Comparison of ENCODE assay signal across 8 cellular contexts in the genomic region with DNA sequence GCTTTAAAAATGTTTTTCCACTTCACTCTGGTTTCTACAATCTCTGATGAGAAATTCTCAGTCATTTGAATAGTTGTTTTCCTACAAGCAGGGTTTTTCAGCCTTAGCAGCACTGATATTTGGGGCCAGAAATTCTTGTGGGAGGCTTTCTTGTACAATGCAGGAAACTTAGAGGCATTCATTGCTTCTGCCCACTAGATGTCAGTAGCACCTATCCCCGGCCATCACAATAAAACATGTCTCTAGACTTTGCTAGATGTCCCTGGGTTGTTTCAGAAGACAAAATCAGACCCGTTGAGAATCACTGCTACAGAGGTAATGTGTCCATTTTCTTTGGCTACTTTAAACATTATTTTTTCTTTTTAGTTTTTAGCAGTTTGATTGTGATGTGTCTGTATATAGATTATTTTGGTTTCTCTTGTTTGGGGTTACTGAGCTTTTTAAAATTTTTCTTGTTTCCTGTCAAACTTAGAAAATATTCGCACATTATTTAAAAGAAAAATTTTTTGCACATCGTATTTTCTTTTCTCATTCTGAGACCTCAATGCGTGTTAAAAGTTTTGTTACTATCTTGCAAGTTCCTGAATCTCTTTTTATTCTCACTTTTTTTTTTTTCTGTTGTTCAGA.
A peak's percentile ranks its signal among the peaks of the same experiment; 100 is the strongest.
DNase-seq lines count a peak whose midpoint lies in the region; ATAC-seq and TF ChIP-seq lines count a peak whose summit lies in the region.

No MANE protein-coding gene starts in this region.

- POLR2A ChIA-PET in OCI-LY7 (lab: Charles Lee), result interaction anchor here (0.8 kb wide), 1 partner anchor 43 kb away, joined by 4 read pairs; no protein-coding TSS in a partner anchor
- POLR2A ChIA-PET in CD4-positive, alpha-beta T cell (lab: Charles Lee), result no interaction called here

- no peaks in the 10 kb centered on the region for H3K9me3 Mint-ChIP-seq in effector memory CD8-positive, alpha-beta T cell
- H3K9me3 Mint-ChIP-seq in CD4-positive, alpha-beta T cell, result no peaks in the 10 kb centered on the region

- no peak overlapping the region for H3K4me3 Mint-ChIP-seq in effector memory CD8-positive, alpha-beta T cell
- no peak overlapping the region for H3K4me3 Mint-ChIP-seq in CD4-positive, alpha-beta T cell

- H3K9me2 ChIP-seq in OCI-LY7 (ENCODE audit: insufficient read depth, low read length), result no peaks in the 10 kb centered on the region

- TF ChIP-seq CTCF in 22Rv1 (IDR thresholded peaks at IDR 0.05) (peak; percentile 92), OCI-LY7 (conservative IDR thresholded peaks at IDR 0.05; ENCODE audit: low read length) (peak; percentile 81), mucosa of descending colon (IDR thresholded peaks at IDR 0.05) (peak; percentile 35)
- no peak for TF ChIP-seq CTCF in CD4-positive, alpha-beta T cell (IDR thresholded peaks at IDR 0.05)

- no peaks in the 10 kb centered on the region for H4K20me1 ChIP-seq in OCI-LY7 (ENCODE audit: insufficient read depth, low read length)

- H3K4me3 ChIP-seq in OCI-LY7 (ENCODE audit: low read depth, low read length, poor library complexity, severe bottlenecking) (no peak overlapping the region), mucosa of descending colon (no peak overlapping the region)

- no peaks in the 10 kb centered on the region for H3K79me2 ChIP-seq in OCI-LY7 (ENCODE audit: insufficient read depth, low read depth, low read length)

- CTCF ChIA-PET in OCI-LY7 (lab: Charles Lee; ENCODE audit: unreplicated experiment), result no interaction called here
- CTCF ChIA-PET in CD4-positive, alpha-beta T cell (lab: Charles Lee), result no interaction called here

- H3K4me1 Mint-ChIP-seq in effector memory CD8-positive, alpha-beta T cell (ENCODE audit: low read depth in 2 of 2), result no peaks in the 10 kb centered on the region
- no peaks in the 10 kb centered on the region for H3K4me1 Mint-ChIP-seq in CD4-positive, alpha-beta T cell (ENCODE audit: low read depth)

- H2AFZ ChIP-seq in OCI-LY7 (ENCODE audit: low read length), result no peak overlapping the region

- DNase-seq in ELF-1 (ENCODE audit: low read depth, low spot score) (peak; percentile 41), HPDE6-E6E7 (ENCODE audit: extremely low spot score) (peak; percentile 27), OCI-LY7 (ENCODE audit: low spot score) (peak; percentile 42), mucosa of descending colon (peak in 1 of 3 donors; percentile 38)
- no peak for DNase-seq in effector memory CD8-positive, alpha-beta T cell
- no peak for DNase-seq in CD4-positive, alpha-beta T cell

- H3K27me3 ChIP-seq in CD4-positive, alpha-beta T cell (ENCODE audit: control insufficient read depth, insufficient read depth, low read length), result no peaks in the 10 kb centered on the region

- no TSS peak for BruUV-seq in OCI-LY7 (replicated peaks; lab: Mats Ljungman, UMichigan)

- H3K27ac ChIP-seq in 22Rv1 (no peak overlapping the region), OCI-LY7 (ENCODE audit: low read depth, low read length, poor library complexity, severe bottlenecking) (no peak overlapping the region)
- no peak overlapping the region for H3K27ac ChIP-seq in CD4-positive, alpha-beta T cell (ENCODE audit: low read depth, low read length)

- no peaks in the 10 kb centered on the region for H3K9me3 ChIP-seq in OCI-LY7 (ENCODE audit: low read length)
- no peaks in the 10 kb centered on the region for H3K9me3 ChIP-seq in mucosa of descending colon
- H3K9me3 ChIP-seq in CD4-positive, alpha-beta T cell (ENCODE audit: control insufficient read depth, low read length), result no peaks in the 10 kb centered on the region

- ATAC-seq in GM21717 (IDR thresholded peaks at IDR 0.05; ENCODE audit: unreplicated experiment) (peak; percentile 96), mucosa of descending colon (peak; percentile 85)
- ATAC-seq in effector memory CD8-positive, alpha-beta T cell (replicated peaks), result peak; percentile 56
- no peak for ATAC-seq in CD4-positive, alpha-beta T cell (ENCODE audit: poor library complexity)

- no peaks in the 10 kb centered on the region for H3K27me3 Mint-ChIP-seq in effector memory CD8-positive, alpha-beta T cell
- H3K27me3 Mint-ChIP-seq in CD4-positive, alpha-beta T cell, result no peaks in the 10 kb centered on the region

- no peak overlapping the region for H3K4me2 ChIP-seq in OCI-LY7 (ENCODE audit: low read length)

- H3K27ac Mint-ChIP-seq in effector memory CD8-positive, alpha-beta T cell, result no peak overlapping the region
- H3K27ac Mint-ChIP-seq in CD4-positive, alpha-beta T cell, result no peak overlapping the region

- no peaks in the 10 kb centered on the region for H3K36me3 Mint-ChIP-seq in effector memory CD8-positive, alpha-beta T cell (ENCODE audit: insufficient read depth)
- no peaks in the 10 kb centered on the region for H3K36me3 Mint-ChIP-seq in CD4-positive, alpha-beta T cell (ENCODE audit: low read depth)

- no peaks in the 10 kb centered on the region for H3K4me1 ChIP-seq in OCI-LY7 (ENCODE audit: insufficient read depth, low read length, poor library complexity, severe bottlenecking)
- H3K4me1 ChIP-seq in mucosa of descending colon (ENCODE audit: low read depth), result no peaks in the 10 kb centered on the region

- H3K36me3 ChIP-seq in OCI-LY7 (ENCODE audit: insufficient read depth, low read length), result no peaks in the 10 kb centered on the region
- H3K36me3 ChIP-seq in mucosa of descending colon (ENCODE audit: low read depth), result no peaks in the 10 kb centered on the region

- intact Hi-C loops in OCI-LY7 (cut with micrococcal nuclease; ENCODE audit: unreplicated experiment), result no loop called here
- intact Hi-C loops in mucosa of descending colon (cut with DNase I, micrococcal nuclease), result no loop called here
- intact Hi-C loops in CD4-positive, alpha-beta T cell (cut with DNase I, micrococcal nuclease), result no loop called here

Comparison
In these comparisons a context has a peak if more than half of its experiments do, and no peak if none do; other contexts are left out.
1. DNase-seq: peak in ELF-1 (single experiment), HPDE6-E6E7 (single experiment) and OCI-LY7 (single experiment); none in effector memory CD8-positive, alpha-beta T cell (0 of 3) and CD4-positive, alpha-beta T cell (0 of 10).